ENCODE assay signal across 29 cellular contexts in the genomic region with DNA sequence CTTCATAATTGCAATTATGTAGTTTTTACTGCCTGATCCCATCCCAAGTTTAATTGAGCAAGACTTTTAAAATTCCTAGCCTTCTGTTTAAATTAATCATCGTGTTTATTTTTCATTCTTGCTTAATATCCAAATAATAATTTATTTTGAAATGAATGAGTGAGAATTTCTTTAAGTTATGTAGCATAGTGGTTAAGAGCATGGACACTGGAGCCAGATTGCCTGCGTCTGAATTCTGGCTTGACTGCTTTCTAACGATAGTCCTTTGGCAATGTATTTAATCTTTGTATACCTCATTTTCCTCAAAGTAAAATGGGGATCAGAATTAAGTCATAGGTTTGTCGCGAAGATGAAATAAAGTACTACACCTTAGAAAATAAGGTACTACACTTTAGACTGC.
"Had no signal": no experiment of that assay in that cellular context is flagged by ENCODE, and none has a peak within 500 bp of the region (broad histone marks: within the 10 kb centered on the region; RNA-seq: fewer than 3 reads in every experiment).

No MANE protein-coding gene starts in this region.

- H3K4me3 Mint-ChIP-seq: natural killer cell treated with Interleukin-12 subunit alpha and Interleukin-12 subunit beta and Interleukin-15 and Interleukin-18, amount 100 ng/mL, for 72 hours; nephron progenitor cell; neural crest cell; stimulated activated effector memory CD8-positive, alpha-beta T cell treated with anti-CD3 and anti-CD28 coated beads, Interleukin-12 subunit alpha, Interleukin-12 subunit beta, amount 100 ng/mL, for 72 hours; stimulated activated naive B cell treated with anti-CD40 and anti-IgM and Interleukin-4, amounts not matched to agents 10 μg/mL and 1 μg/mL and 100 μg/mL, for 72 hours; stimulated activated naive CD8-positive, alpha-beta T cell treated with anti-CD3 and anti-CD28 coated beads, Interleukin-15, Interleukin-2, amounts not matched to agents 100 ng/mL and 50 ng/mL, for 24 hours had no signal

- H3K36me3 ChIP-seq: neutrophil, ovary, right lobe of liver, thoracic aorta, thyroid gland, upper lobe of left lung, vagina had no signal

- H3K27me3 ChIP-seq: neutrophil, ovary, right lobe of liver, sigmoid colon, stomach, thyroid gland, tibial nerve, upper lobe of left lung, vagina had no signal

- H3K4me1 ChIP-seq: parathyroid adenoma, psoas muscle, right lobe of liver, sigmoid colon, thyroid gland, tibial nerve, upper lobe of left lung, vagina had no signal

- H2AFZ ChIP-seq: parathyroid adenoma had no signal

- H3K9me3 Mint-ChIP-seq: natural killer cell treated with Interleukin-12 subunit alpha and Interleukin-12 subunit beta and Interleukin-15 and Interleukin-18, amount 100 ng/mL, for 72 hours had no signal

- H3K4me1 Mint-ChIP-seq: nephron progenitor cell; neural crest cell; stimulated activated effector memory CD8-positive, alpha-beta T cell treated with anti-CD3 and anti-CD28 coated beads, Interleukin-12 subunit alpha, Interleukin-12 subunit beta, amount 100 ng/mL, for 72 hours; stimulated activated naive B cell treated with anti-CD40 and anti-IgM and Interleukin-4, amounts not matched to agents 10 μg/mL and 1 μg/mL and 100 μg/mL, for 72 hours had no signal

- H3K27ac ChIP-seq: neutrophil, ovary, parathyroid adenoma, psoas muscle, right lobe of liver, sigmoid colon, stomach, thoracic aorta, thyroid gland, tibial nerve, upper lobe of left lung, vagina had no signal

- H3K36me3 Mint-ChIP-seq: natural killer cell treated with Interleukin-12 subunit alpha and Interleukin-12 subunit beta and Interleukin-15 and Interleukin-18, amount 100 ng/mL, for 72 hours; stimulated activated effector memory CD8-positive, alpha-beta T cell treated with anti-CD3 and anti-CD28 coated beads, Interleukin-12 subunit alpha, Interleukin-12 subunit beta, amount 100 ng/mL, for 72 hours; stimulated activated naive B cell treated with anti-CD40 and anti-IgM and Interleukin-4, amounts not matched to agents 10 μg/mL and 1 μg/mL and 100 μg/mL, for 72 hours had no signal

- H3K79me2 ChIP-seq: parathyroid adenoma had no signal

- DNase-seq: nephron progenitor cell; nucleus accumbens; ovary; posterior cingulate gyrus; psoas muscle; right cardiac atrium; right lobe of liver; sigmoid colon; small intestine; stimulated activated CD4-positive, alpha-beta T cell treated with anti-CD3 and anti-CD28 coated beads, Interleukin-15, amount 100 ng/mL, for 24 hours; stimulated activated CD4-positive, alpha-beta T cell treated with anti-CD3 and anti-CD28 coated beads, Interleukin-2, amount 100 ng/mL, for 24 hours; stimulated activated CD4-positive, alpha-beta T cell treated with anti-CD3 and anti-CD28 coated beads, Interleukin-2, amount 100 ng/mL, for 48 hours; stimulated activated CD4-positive, alpha-beta T cell treated with anti-CD3 and anti-CD28 coated beads, Interleukin-4, amount 100 ng/mL, for 24 hours; stimulated activated naive B cell treated with anti-CD40 and anti-IgM and Interleukin-4, amounts not matched to agents 10 μg/mL and 1 μg/mL and 100 μg/mL, for 72 hours; stimulated activated naive CD4-positive, alpha-beta T cell treated with Interleukin-2 at 50 U/mL for 16 hours; stomach; thyroid gland; trophoblast cell; upper lobe of left lung had no signal

- H3K4me3 ChIP-seq: ovary, psoas muscle, right lobe of liver, sigmoid colon, stomach, thoracic aorta, thyroid gland, tibial nerve, upper lobe of left lung, vagina had no signal

- H3K9me3 ChIP-seq: neutrophil, ovary, psoas muscle, right lobe of liver, sigmoid colon, stomach, thoracic aorta, thyroid gland, upper lobe of left lung, vagina had no signal

- H3K9ac ChIP-seq: parathyroid adenoma had no signal

- H3K27ac Mint-ChIP-seq: natural killer cell treated with Interleukin-12 subunit alpha and Interleukin-12 subunit beta and Interleukin-15 and Interleukin-18, amount 100 ng/mL, for 72 hours; nephron progenitor cell; progenitor cell of endocrine pancreas; stimulated activated effector memory CD8-positive, alpha-beta T cell treated with anti-CD3 and anti-CD28 coated beads, Interleukin-12 subunit alpha, Interleukin-12 subunit beta, amount 100 ng/mL, for 72 hours; stimulated activated naive B cell treated with anti-CD40 and anti-IgM and Interleukin-4, amounts not matched to agents 10 μg/mL and 1 μg/mL and 100 μg/mL, for 72 hours; stimulated activated naive CD8-positive, alpha-beta T cell treated with anti-CD3 and anti-CD28 coated beads, Interleukin-15, Interleukin-2, amounts not matched to agents 100 ng/mL and 50 ng/mL, for 24 hours had no signal

- ATAC-seq: natural killer cell treated with Interleukin-12 subunit alpha and Interleukin-12 subunit beta and Interleukin-15 and Interleukin-18, amount 100 ng/mL, for 72 hours; psoas muscle; right cardiac atrium; right lobe of liver; stimulated activated effector memory CD8-positive, alpha-beta T cell treated with anti-CD3 and anti-CD28 coated beads, Interleukin-12 subunit alpha, Interleukin-12 subunit beta, amount 100 ng/mL, for 72 hours; stimulated activated naive B cell treated with anti-CD40 and anti-IgM and Interleukin-4, amounts not matched to agents 10 μg/mL and 1 μg/mL and 100 μg/mL, for 72 hours had no signal

- H3K27me3 Mint-ChIP-seq: progenitor cell of endocrine pancreas had no signal
